Comparison of ENCODE assay signal across 1 cellular context in genomic region chr1:116666747-116667576, GRCh38.
A peak's percentile ranks its signal among the peaks of the same experiment; 100 is the strongest.
TF ChIP-seq lines count a peak whose summit lies in the region.

No MANE protein-coding gene starts in this region.

TF ChIP-seq in K562, 482 proteins besides CTCF, POLR2A, EP300 and RAD21 (continued from another document and continues in another):
- TF ChIP-seq ZNF318 (IDR thresholded peaks at IDR 0.05; ENCODE audit: borderline replicate concordance in 1 of 2, low read depth in 1 of 2) = no peak
- TF ChIP-seq GTF2B (IDR thresholded peaks at IDR 0.05; ENCODE audit: extremely low read depth, insufficient read length) = no peak
- TF ChIP-seq CLOCK (CRISPR knock-in tag; IDR thresholded peaks at IDR 0.05; ENCODE audit: borderline replicate concordance) = no peak
- TF ChIP-seq BCL6 (CRISPR knock-in tag; IDR thresholded peaks at IDR 0.05) = no peak
- no peak for TF ChIP-seq RBM15 (IDR thresholded peaks at IDR 0.05; ENCODE audit: insufficient read depth, low read length)
- no peak for TF ChIP-seq ZNF699 (CRISPR knock-in tag; IDR thresholded peaks at IDR 0.05; ENCODE audit: insufficient replicate concordance)
- TF ChIP-seq ZNF212 (CRISPR knock-in tag; IDR thresholded peaks at IDR 0.05) = no peak
- TF ChIP-seq BRF1 (IDR thresholded peaks at IDR 0.05; ENCODE audit: borderline replicate concordance, extremely low read depth, insufficient read length) = no peak
- no peak for TF ChIP-seq ETS2 (tag; IDR thresholded peaks at IDR 0.05; ENCODE audit: borderline replicate concordance, poor library complexity, severe bottlenecking)
- no peak for TF ChIP-seq TCF15 (CRISPR knock-in tag; IDR thresholded peaks at IDR 0.05)
- no peak for TF ChIP-seq ZFP30 (CRISPR knock-in tag; IDR thresholded peaks at IDR 0.05; ENCODE audit: borderline replicate concordance)
- no peak for TF ChIP-seq PHB (CRISPR knock-in tag; IDR thresholded peaks at IDR 0.05)
- no peak for TF ChIP-seq TEAD1 (CRISPR knock-in tag; IDR thresholded peaks at IDR 0.05)
- TF ChIP-seq ZBTB1 (CRISPR knock-in tag; IDR thresholded peaks at IDR 0.05; ENCODE audit: borderline replicate concordance, low read depth) = 0 out of 2 replicates have a peak, but pooled peaks have one; percentile 30
- TF ChIP-seq ZBTB40 (IDR thresholded peaks at IDR 0.05) = peak; percentile 56; the same call in 1 of the 2 replicates
- no peak for TF ChIP-seq ZBTB40 (CRISPR knock-in tag; IDR thresholded peaks at IDR 0.05)
- 0 out of 2 replicates have a peak, but pooled peaks have one; percentile 42 for TF ChIP-seq ZC3H4 (CRISPR knock-in tag; IDR thresholded peaks at IDR 0.05; ENCODE audit: borderline replicate concordance)
- TF ChIP-seq GATA2 (CRISPR knock-in tag; IDR thresholded peaks at IDR 0.05) = 0 out of 2 replicates have a peak, but pooled peaks have one; percentile 22
- TF ChIP-seq FOXJ3 (CRISPR knock-in tag; IDR thresholded peaks at IDR 0.05) = no peak
- TF ChIP-seq SP2 (IDR thresholded peaks at IDR 0.05; ENCODE audit: extremely low read depth, low read depth, low read length, poor library complexity, severe bottlenecking) = no peak
- TF ChIP-seq AFF1 (IDR thresholded peaks at IDR 0.05; ENCODE audit: low read depth in 1 of 2, partially characterized antibody in 2 of 2) = no peak
- no peak for TF ChIP-seq MED1 (CRISPR knock-in tag; IDR thresholded peaks at IDR 0.05; ENCODE audit: borderline replicate concordance)
- 0 out of 2 replicates have a peak, but pooled peaks have one; percentile 11 for TF ChIP-seq ZKSCAN1 (IDR thresholded peaks at IDR 0.05; ENCODE audit: low read depth, low read length)
- TF ChIP-seq SMARCE1 (IDR thresholded peaks at IDR 0.05) = peak; percentile 25; the same call in 1 of the 2 replicates
- TF ChIP-seq NFE2 (IDR thresholded peaks at IDR 0.05; ENCODE audit: low read depth) = no peak
- no peak for TF ChIP-seq MEF2A (IDR thresholded peaks at IDR 0.05; ENCODE audit: control insufficient read depth, low read depth, low read length)
- no peak for TF ChIP-seq CBX8 (IDR thresholded peaks at IDR 0.05; ENCODE audit: borderline replicate concordance, extremely low read depth, low read depth, low read length, poor library complexity, severe bottlenecking)
- TF ChIP-seq SAFB (IDR thresholded peaks at IDR 0.05; ENCODE audit: borderline replicate concordance, low read depth, low read length) = 0 out of 2 replicates have a peak, but pooled peaks have one; percentile 22
- TF ChIP-seq L3MBTL2 (IDR thresholded peaks at IDR 0.05) = no peak
- TF ChIP-seq GATAD2A (IDR thresholded peaks at IDR 0.05) = no peak
- no peak for TF ChIP-seq NCOA1 (IDR thresholded peaks at IDR 0.05; ENCODE audit: low read depth)
